Comparison of ENCODE assay signal across 9 cellular contexts in genomic region chr15:96353378-96353930, GRCh38. TPM values are rescaled to one million over a fixed set of nuclear protein-coding genes. Genes with fewer than 3 reads are reported as not detected.
A peak's percentile ranks its signal among the peaks of the same experiment; 100 is the strongest.
DNase-seq lines count a peak whose midpoint lies in the region; TF ChIP-seq lines count a peak whose summit lies in the region.
"Had no signal": no experiment of that assay in that cellular context is flagged by ENCODE, and none has a peak within 500 bp of the region (broad histone marks: within the 10 kb centered on the region; RNA-seq: fewer than 3 reads in every experiment).

No MANE protein-coding gene starts in this region.

- WGBS in transverse colon (ENCODE audit: low coverage in 1 of 2), 2 donors, result 65 to 78% methylated on average over 13 to 25 of the region's 25 CpGs

- CTCF ChIA-PET in activated CD4-positive, alpha-beta T cell treated with anti-CD3 and anti-CD28 coated beads, Interleukin-2, amount 10 ng/mL, durations not matched to agents 7 days and 5 days (lab: Charles Lee), result interaction anchor here (1.2 to 1.5 kb wide), 2 partner anchors 12 to 15 kb away, joined by 4 read pairs; no protein-coding TSS in a partner anchor

- in situ Hi-C loops in transverse colon (cut with MboI; ENCODE audit: low pct_ligation_motif_present in 1 of 4, low pct_unique_long_range_greater_than_20kb in 1 of 4, low sequenced_read_pairs in 3 of 4), result loop anchor here in 2 of 4 donors (25.0 kb wide), 3 partner anchors 534 to 1409 kb away; no protein-coding TSS in a partner anchor

- H3K4me1 Mint-ChIP-seq in activated CD4-positive, alpha-beta T cell treated with anti-CD3 and anti-CD28 coated beads, Interleukin-2, amount 10 ng/mL, durations not matched to agents 7 days and 5 days, result peaks cover 21% of the 10 kb centered on the region
- peaks cover 12% of the 10 kb centered on the region for H3K4me1 Mint-ChIP-seq in activated CD4-positive, alpha-beta T cell treated with anti-CD3 and anti-CD28 coated beads, Interleukin-2, amount 10 ng/mL, durations not matched to agents 24 days and 14 days
- peaks cover 43% of the 10 kb centered on the region for H3K4me1 Mint-ChIP-seq in endothelial cell (ENCODE audit: unreplicated experiment)
- peaks cover 64% of the 10 kb centered on the region for H3K4me1 Mint-ChIP-seq in nephron

- intact Hi-C loops in activated CD4-positive, alpha-beta T cell treated with anti-CD3 and anti-CD28 coated beads, Interleukin-2, amount 10 ng/mL, durations not matched to agents 24 days and 14 days (cut with micrococcal nuclease), result no loop called here
- intact Hi-C loops in transverse colon (cut with DNase I; ENCODE audit: low total_unique reads), result no loop called here

- DNase-seq in activated CD4-positive, alpha-beta T cell treated with anti-CD3 and anti-CD28 coated beads, Interleukin-2, amount 10 ng/mL, durations not matched to agents 7 days and 5 days, result no peak
- DNase-seq in activated CD4-positive, alpha-beta T cell treated with anti-CD3 and anti-CD28 coated beads, Interleukin-2, amount 10 ng/mL, durations not matched to agents 24 days and 14 days, result no peak
- no peak for DNase-seq in endothelial cell (ENCODE audit: low spot score)
- DNase-seq in transverse colon, result no peak
- DNase-seq in NCI-H345 (lab: John Stamatoyannopoulos, UW), result no peak
- no peak for DNase-seq in NOMO-1 treated with DMSO at 0.1 percent for 48 hours (lab: John Stamatoyannopoulos, UW; ENCODE audit: unreplicated experiment)
- no peak for DNase-seq in activated CD4-positive, alpha-beta T cell treated with anti-CD3 and anti-CD28 coated beads for 48 hours
- DNase-seq: NCI-H510A treated with DMSO at 0.1 percent for 48 hours had no signal

- H3K27me3 Mint-ChIP-seq in activated CD4-positive, alpha-beta T cell treated with anti-CD3 and anti-CD28 coated beads, Interleukin-2, amount 10 ng/mL, durations not matched to agents 7 days and 5 days, result peaks cover 66% of the 10 kb centered on the region
- H3K27me3 Mint-ChIP-seq in activated CD4-positive, alpha-beta T cell treated with anti-CD3 and anti-CD28 coated beads, Interleukin-2, amount 10 ng/mL, durations not matched to agents 24 days and 14 days, result peaks cover 74% of the 10 kb centered on the region
- H3K27me3 Mint-ChIP-seq in endothelial cell (ENCODE audit: unreplicated experiment), result peaks cover 34% of the 10 kb centered on the region
- H3K27me3 Mint-ChIP-seq in nephron (ENCODE audit: low read depth), result peaks cover 53% of the 10 kb centered on the region

- POLR2A ChIA-PET in activated CD4-positive, alpha-beta T cell treated with anti-CD3 and anti-CD28 coated beads, Interleukin-2, amount 10 ng/mL, durations not matched to agents 7 days and 5 days (lab: Charles Lee), result no interaction called here

- TF ChIP-seq EP300 in transverse colon (IDR thresholded peaks at IDR 0.05; ENCODE audit: low read depth), result no peak

- H3K27me3 ChIP-seq in transverse colon, result peaks cover 63% of the 10 kb centered on the region

- H3K36me3 Mint-ChIP-seq in activated CD4-positive, alpha-beta T cell treated with anti-CD3 and anti-CD28 coated beads, Interleukin-2, amount 10 ng/mL, durations not matched to agents 7 days and 5 days (ENCODE audit: low read depth), result peaks cover 2% of the 10 kb centered on the region
- peaks cover 4% of the 10 kb centered on the region for H3K36me3 Mint-ChIP-seq in activated CD4-positive, alpha-beta T cell treated with anti-CD3 and anti-CD28 coated beads, Interleukin-2, amount 10 ng/mL, durations not matched to agents 24 days and 14 days (ENCODE audit: low read depth)
- H3K36me3 Mint-ChIP-seq in endothelial cell (ENCODE audit: low read depth, unreplicated experiment) (no peaks in the 10 kb centered on the region), nephron (ENCODE audit: low read depth) (peaks cover 14% of the 10 kb centered on the region)

- peaks cover 11% of the 10 kb centered on the region for H3K9me3 Mint-ChIP-seq in activated CD4-positive, alpha-beta T cell treated with anti-CD3 and anti-CD28 coated beads, Interleukin-2, amount 10 ng/mL, durations not matched to agents 7 days and 5 days
- H3K9me3 Mint-ChIP-seq in activated CD4-positive, alpha-beta T cell treated with anti-CD3 and anti-CD28 coated beads, Interleukin-2, amount 10 ng/mL, durations not matched to agents 24 days and 14 days, result no peaks in the 10 kb centered on the region
- H3K9me3 Mint-ChIP-seq in endothelial cell (ENCODE audit: unreplicated experiment) (no peaks in the 10 kb centered on the region), nephron (no peaks in the 10 kb centered on the region)

- H3K36me3 ChIP-seq in transverse colon, result no peaks in the 10 kb centered on the region

- TF ChIP-seq CTCF in endothelial cell (IDR thresholded peaks at IDR 0.05; ENCODE audit: unreplicated experiment) (no peak), nephron (IDR thresholded peaks at IDR 0.05; ENCODE audit: unreplicated experiment in 3 of 3) (no peak), transverse colon (IDR thresholded peaks at IDR 0.05) (no peak)

- H3K27ac ChIP-seq in transverse colon, result peak overlapping the region; percentile 77 to 97 (median 90)

- H3K4me1 ChIP-seq in transverse colon, result peaks cover 0 to 40% (median 18%) of the 10 kb centered on the region in 4 donors

- no peaks in the 10 kb centered on the region for H3K9me3 ChIP-seq in transverse colon

- peak overlapping the region; percentile 39 for H3K27ac Mint-ChIP-seq in activated CD4-positive, alpha-beta T cell treated with anti-CD3 and anti-CD28 coated beads, Interleukin-2, amount 10 ng/mL, durations not matched to agents 7 days and 5 days
- H3K27ac Mint-ChIP-seq in activated CD4-positive, alpha-beta T cell treated with anti-CD3 and anti-CD28 coated beads, Interleukin-2, amount 10 ng/mL, durations not matched to agents 24 days and 14 days, result no peak overlapping the region
- H3K27ac Mint-ChIP-seq in endothelial cell (ENCODE audit: unreplicated experiment) (no peak overlapping the region), nephron (peak overlapping the region; percentile 84 to 95 (median 88))

- no peak for TF ChIP-seq POLR2A in transverse colon (IDR thresholded peaks at IDR 0.05)

- H3K4me3 Mint-ChIP-seq in activated CD4-positive, alpha-beta T cell treated with anti-CD3 and anti-CD28 coated beads, Interleukin-2, amount 10 ng/mL, durations not matched to agents 7 days and 5 days, result no peak overlapping the region
- H3K4me3 Mint-ChIP-seq in activated CD4-positive, alpha-beta T cell treated with anti-CD3 and anti-CD28 coated beads, Interleukin-2, amount 10 ng/mL, durations not matched to agents 24 days and 14 days, result no peak overlapping the region
- H3K4me3 Mint-ChIP-seq in endothelial cell (ENCODE audit: unreplicated experiment) (peak overlapping the region; percentile 43), nephron (peak overlapping the region; percentile 80 to 88 (median 85))

- peak overlapping the region in 1 of 4 donors; percentile 55 for H3K4me3 ChIP-seq in transverse colon

RNA-seq across cellular contexts. Expression of gene NR2F2, which starts 23.0 kb away (rescaled TPM):
- total RNA-seq in activated CD4-positive, alpha-beta T cell treated with anti-CD3 and anti-CD28 coated beads, Interleukin-2, amount 10 ng/mL, durations not matched to agents 7 days and 5 days, result not detected
- total RNA-seq in activated CD4-positive, alpha-beta T cell treated with anti-CD3 and anti-CD28 coated beads, Interleukin-2, amount 10 ng/mL, durations not matched to agents 24 days and 14 days, result not detected in 2 replicates
- total RNA-seq in endothelial cell (ENCODE audit: unreplicated experiment) (15.9 TPM), transverse colon (10 to 100 TPM; 11.3 to 29.5 (median 18.4) TPM)

Comparison
In these comparisons a context has a peak if more than half of its experiments do, and no peak if none do; other contexts are left out.
1. H3K27ac Mint-ChIP-seq: peak in activated CD4-positive, alpha-beta T cell treated with anti-CD3 and anti-CD28 coated beads, Interleukin-2, amount 10 ng/mL, durations not matched to agents 7 days and 5 days (single experiment) and nephron (3 of 3); none in activated CD4-positive, alpha-beta T cell treated with anti-CD3 and anti-CD28 coated beads, Interleukin-2, amount 10 ng/mL, durations not matched to agents 24 days and 14 days (single experiment) and endothelial cell (single experiment).
2. H3K4me3 Mint-ChIP-seq: peak in endothelial cell (single experiment) and nephron (3 of 3); none in activated CD4-positive, alpha-beta T cell treated with anti-CD3 and anti-CD28 coated beads, Interleukin-2, amount 10 ng/mL, durations not matched to agents 7 days and 5 days (single experiment) and activated CD4-positive, alpha-beta T cell treated with anti-CD3 and anti-CD28 coated beads, Interleukin-2, amount 10 ng/mL, durations not matched to agents 24 days and 14 days (single experiment).
3. RNA of gene NR2F2, which starts 23.0 kb away (total RNA-seq): 11.3 to 29.5 TPM in transverse colon and 15.9 TPM in endothelial cell (single experiment); not detected in activated CD4-positive, alpha-beta T cell treated with anti-CD3 and anti-CD28 coated beads, Interleukin-2, amount 10 ng/mL, durations not matched to agents 7 days and 5 days and not detected in activated CD4-positive, alpha-beta T cell treated with anti-CD3 and anti-CD28 coated beads, Interleukin-2, amount 10 ng/mL, durations not matched to agents 24 days and 14 days; every median in the first group is over 10 times any median in the second.